Comparison of ENCODE assay signal across 8 cellular contexts in the genomic region with DNA sequence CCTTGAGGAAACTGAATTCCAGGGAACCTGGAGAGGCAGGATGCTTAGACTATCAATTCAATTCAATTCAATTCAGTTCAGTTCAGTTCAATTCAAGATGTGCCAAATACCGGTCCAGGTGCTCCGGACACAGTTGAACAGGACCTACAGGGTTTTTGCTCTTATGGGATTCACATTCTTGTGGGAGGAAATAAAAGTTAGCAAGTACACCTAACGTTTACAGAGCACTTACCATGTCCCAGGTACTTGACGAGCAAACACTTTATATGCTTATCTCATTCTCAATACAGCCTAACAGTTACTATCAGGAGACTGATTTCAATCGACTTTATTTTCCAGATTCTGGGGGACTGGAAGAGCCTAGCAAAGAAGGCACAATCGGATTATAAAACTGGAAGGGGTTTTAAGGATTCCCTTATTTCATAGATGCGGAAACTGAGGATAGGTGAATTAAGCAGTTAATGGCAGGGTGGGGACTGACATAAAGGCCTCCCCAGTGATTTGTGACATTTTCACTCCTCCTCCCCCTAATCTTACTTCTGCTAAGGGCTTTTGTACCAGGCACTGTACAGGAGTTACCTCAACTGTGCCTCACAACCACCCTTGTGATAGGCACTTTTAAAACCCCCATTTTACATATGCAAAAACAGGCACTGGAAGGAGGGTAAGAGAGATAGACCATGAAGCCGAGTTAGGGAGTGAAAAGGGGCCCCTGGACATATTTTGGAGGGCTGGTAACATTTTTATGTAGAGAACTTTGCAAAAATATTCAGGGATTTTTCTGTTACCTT. TPM values are rescaled to one million over a fixed set of nuclear protein-coding genes. Genes with fewer than 3 reads are reported as not detected.
A peak's percentile ranks its signal among the peaks of the same experiment; 100 is the strongest.
DNase-seq lines count a peak whose midpoint lies in the region; ATAC-seq and TF ChIP-seq lines count a peak whose summit lies in the region.

No MANE protein-coding gene starts in this region.

- H3K4me3 ChIP-seq in heart right ventricle (peak overlapping the region in 8 of 10 donors; percentile 70 to 92 (median 90)), lung (no peak overlapping the region), upper lobe of right lung (peak overlapping the region; percentile 88)

- H3K4me1 Mint-ChIP-seq in activated T-helper 2 cell treated with anti-CD3 and anti-CD28 coated beads, Interferon-gamma antibody, Interleukin-2, Interleukin-4, amounts not matched to agents 10 μg/mL and 5 μg/mL and 100 μg/mL, durations not matched to agents 14 hours and 24 hours and 36 hours (ENCODE audit: low read depth): peaks cover 49% of the 10 kb centered on the region

- peak overlapping the region; percentile 90 for H3K27ac Mint-ChIP-seq in activated T-helper 2 cell treated with anti-CD3 and anti-CD28 coated beads, Interferon-gamma antibody, Interleukin-2, Interleukin-4, amounts not matched to agents 10 μg/mL and 5 μg/mL and 100 μg/mL, durations not matched to agents 14 hours and 24 hours and 36 hours

- DNase-seq in heart right ventricle: no peak
- DNase-seq in Right ventricle myocardium superior: no peak
- DNase-seq in activated T-helper 2 cell treated with anti-CD3 and anti-CD28 coated beads, Interferon-gamma antibody, Interleukin-2, Interleukin-4, amounts not matched to agents 10 μg/mL and 5 μg/mL and 100 μg/mL, durations not matched to agents 14 hours and 24 hours and 36 hours (ENCODE audit: low spot score): no peak
- no peak for DNase-seq in lung (ENCODE audit: low spot score)
- no peak for DNase-seq in upper lobe of right lung

- peaks cover 0 to 6% (median 0%) of the 10 kb centered on the region in 9 donors for H3K36me3 ChIP-seq in heart right ventricle
- H3K36me3 ChIP-seq in lung (ENCODE audit: control insufficient read depth in 2 of 2, insufficient read depth in 2 of 2, low read length in 2 of 2): no peaks in the 10 kb centered on the region
- H3K36me3 ChIP-seq in upper lobe of right lung: no peaks in the 10 kb centered on the region

- 55 to 56% methylated on average over 8 of the region's 8 CpGs for WGBS in heart right ventricle, 2 donors
- 44 to 65% methylated on average over 8 of the region's 8 CpGs for WGBS in lung, 2 donors

- peaks cover 0 to 62% (median 30%) of the 10 kb centered on the region in 9 donors for H3K4me1 ChIP-seq in heart right ventricle
- peaks cover 5 to 13% of the 10 kb centered on the region in 2 donors for H3K4me1 ChIP-seq in lung (ENCODE audit: control insufficient read depth in 2 of 2, insufficient read depth in 2 of 2, low read length in 2 of 2)
- H3K4me1 ChIP-seq in upper lobe of right lung: peaks cover 43% of the 10 kb centered on the region

- no peaks in the 10 kb centered on the region for H3K9me3 Mint-ChIP-seq in activated T-helper 2 cell treated with anti-CD3 and anti-CD28 coated beads, Interferon-gamma antibody, Interleukin-2, Interleukin-4, amounts not matched to agents 10 μg/mL and 5 μg/mL and 100 μg/mL, durations not matched to agents 14 hours and 24 hours and 36 hours

- H3K27me3 ChIP-seq in heart right ventricle (no peaks in the 10 kb centered on the region), lung (ENCODE audit: control insufficient read depth, insufficient read depth) (no peaks in the 10 kb centered on the region), upper lobe of right lung (no peaks in the 10 kb centered on the region)

- H3K27ac ChIP-seq in heart right ventricle: peak overlapping the region in 9 of 10 donors; percentile 84 to 92 (median 89)
- H3K27ac ChIP-seq in lung (ENCODE audit: low read depth in 1 of 2, low read length in 1 of 2): peak overlapping the region; percentile 91 to 97
- H3K27ac ChIP-seq in upper lobe of right lung: peak overlapping the region; percentile 87

- H3K9me3 ChIP-seq in heart right ventricle (no peaks in the 10 kb centered on the region), lung (ENCODE audit: control insufficient read depth in 2 of 2, insufficient read depth in 1 of 2, low read length in 1 of 2) (no peaks in the 10 kb centered on the region), upper lobe of right lung (no peaks in the 10 kb centered on the region)

- peaks cover 20% of the 10 kb centered on the region for H3K36me3 Mint-ChIP-seq in activated T-helper 2 cell treated with anti-CD3 and anti-CD28 coated beads, Interferon-gamma antibody, Interleukin-2, Interleukin-4, amounts not matched to agents 10 μg/mL and 5 μg/mL and 100 μg/mL, durations not matched to agents 14 hours and 24 hours and 36 hours (ENCODE audit: low read depth)

- ATAC-seq in heart right ventricle (no peak), Right ventricle myocardium superior (ENCODE audit: poor library complexity) (no peak), lung (ENCODE audit: insufficient read depth, low FRiP score) (no peak), upper lobe of right lung (peak; percentile 38), GM18870 (IDR thresholded peaks at IDR 0.05; ENCODE audit: unreplicated experiment) (no peak), HG02973 (IDR thresholded peaks at IDR 0.05; ENCODE audit: unreplicated experiment) (no peak), GM18505 (IDR thresholded peaks at IDR 0.05; ENCODE audit: unreplicated experiment) (no peak)

- TF ChIP-seq POLR2A in GM18505 (IDR thresholded peaks at IDR 0.05; ENCODE audit: borderline replicate concordance, extremely low read depth, insufficient read depth, insufficient read length): no peak

- H3K4me3 Mint-ChIP-seq in activated T-helper 2 cell treated with anti-CD3 and anti-CD28 coated beads, Interferon-gamma antibody, Interleukin-2, Interleukin-4, amounts not matched to agents 10 μg/mL and 5 μg/mL and 100 μg/mL, durations not matched to agents 14 hours and 24 hours and 36 hours (ENCODE audit: low read depth): peak overlapping the region; percentile 97

- intact Hi-C loops in heart right ventricle (cut with DNase I): loop anchor here in 2 of 10 donors (2.0 kb wide), 1 partner anchor 32 kb away; the partner anchor contains the start of gene VPS35L (in 2 of the 2)
- intact Hi-C loops in Right ventricle myocardium superior (cut with DNase I): no loop called here
- intact Hi-C loops in activated T-helper 2 cell treated with anti-CD3 and anti-CD28 coated beads, Interferon-gamma antibody, Interleukin-2, Interleukin-4, amounts not matched to agents 10 μg/mL and 5 μg/mL and 100 μg/mL, durations not matched to agents 14 hours and 24 hours and 36 hours (cut with micrococcal nuclease): loop anchor here (1.0 to 5.0 kb wide), 7 partner anchors 33 to 720 kb away; partner anchors contain the start of genes ARL6IP1, COQ7 and VPS35L
- intact Hi-C loops in upper lobe of right lung (cut with DNase I): no loop called here

- TF ChIP-seq CTCF in heart right ventricle (IDR thresholded peaks at IDR 0.05) (no peak), lung (IDR thresholded peaks at IDR 0.05; ENCODE audit: control extremely low read depth, extremely low read depth) (no peak), upper lobe of right lung (IDR thresholded peaks at IDR 0.05) (no peak)

- no peaks in the 10 kb centered on the region for H3K27me3 Mint-ChIP-seq in activated T-helper 2 cell treated with anti-CD3 and anti-CD28 coated beads, Interferon-gamma antibody, Interleukin-2, Interleukin-4, amounts not matched to agents 10 μg/mL and 5 μg/mL and 100 μg/mL, durations not matched to agents 14 hours and 24 hours and 36 hours (ENCODE audit: low read depth)

RNA-seq across cellular contexts. Expression of gene GDE1, which starts 0.7 kb away (rescaled TPM):
- 100 to 1,000 TPM in 7 of 10 donors, 10 to 100 TPM in 3; 82.6 to 128 (median 113) TPM for total RNA-seq in heart right ventricle
- polyA plus RNA-seq in heart right ventricle: 10 to 100 TPM; 31.9 to 62.3 TPM
- 116 TPM for total RNA-seq in Right ventricle myocardium superior
- 32.4 and 32.8 TPM in 2 replicates for total RNA-seq in activated T-helper 2 cell treated with anti-CD3 and anti-CD28 coated beads, Interferon-gamma antibody, Interleukin-2, Interleukin-4, amounts not matched to agents 10 μg/mL and 5 μg/mL and 100 μg/mL, durations not matched to agents 14 hours and 24 hours and 36 hours
- total RNA-seq in lung: 10 to 100 TPM; 72.0 to 74.9 TPM
- polyA plus RNA-seq in lung: 10 to 100 TPM; 38.7 to 50.8 TPM
- total RNA-seq in upper lobe of right lung: 75.3 TPM

RNA-seq across cellular contexts. Expression of gene CCP110, which starts 1.2 kb away (rescaled TPM):
- total RNA-seq in heart right ventricle (1 to 10 TPM; 6.2 to 8.8 (median 7.9) TPM), Right ventricle myocardium superior (6.1 TPM), lung (10 to 100 TPM; 22.0 to 67.9 TPM), upper lobe of right lung (16.6 TPM)
- polyA plus RNA-seq in heart right ventricle (1 to 10 TPM; 2.4 to 4.3 TPM), lung (1 to 10 TPM; 7.4 to 8.7 TPM)
- 25.9 and 30.2 TPM in 2 replicates for total RNA-seq in activated T-helper 2 cell treated with anti-CD3 and anti-CD28 coated beads, Interferon-gamma antibody, Interleukin-2, Interleukin-4, amounts not matched to agents 10 μg/mL and 5 μg/mL and 100 μg/mL, durations not matched to agents 14 hours and 24 hours and 36 hours

RNA-seq across cellular contexts. Expression of gene VPS35L, which starts 32.9 kb away (rescaled TPM):
- total RNA-seq in heart right ventricle (10 to 100 TPM; 24.0 to 35.1 (median 32.0) TPM), Right ventricle myocardium superior (19.4 TPM), lung (10 to 100 TPM; 60.1 to 65.4 TPM), upper lobe of right lung (51.9 TPM)
- polyA plus RNA-seq in heart right ventricle (10 to 100 TPM; 15.0 to 25.8 TPM), lung (10 to 100 TPM; 27.4 to 34.0 TPM)
- 44.3 and 45.7 TPM in 2 replicates for total RNA-seq in activated T-helper 2 cell treated with anti-CD3 and anti-CD28 coated beads, Interferon-gamma antibody, Interleukin-2, Interleukin-4, amounts not matched to agents 10 μg/mL and 5 μg/mL and 100 μg/mL, durations not matched to agents 14 hours and 24 hours and 36 hours
